In the genomic region with DNA sequence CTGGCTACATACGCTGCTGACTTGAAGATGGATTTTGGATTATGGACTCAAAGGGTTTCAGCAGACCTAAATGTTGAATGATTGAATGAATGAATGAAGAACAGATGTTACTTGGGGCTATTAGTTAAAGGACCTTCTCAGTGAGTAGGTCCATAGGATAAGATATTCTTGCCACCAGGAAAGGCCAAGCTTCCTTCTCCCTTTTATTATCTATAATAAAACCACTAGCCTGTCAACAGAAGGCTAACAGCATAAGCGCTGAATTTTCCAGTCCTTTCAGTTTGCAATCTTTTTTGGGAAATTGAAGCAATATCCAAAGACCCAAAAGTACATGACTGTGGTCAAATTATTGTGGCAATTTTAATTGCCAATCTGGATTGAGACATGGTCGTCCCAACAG, we compare ENCODE assay signal across 35 cellular contexts.
"Had no signal": no experiment of that assay in that cellular context is flagged by ENCODE, and none has a peak within 500 bp of the region (broad histone marks: within the 10 kb centered on the region; RNA-seq: fewer than 3 reads in every experiment).

No MANE protein-coding gene starts in this region.

- H3K27ac Mint-ChIP-seq: activated B cell treated with CpG ODN at 0.5 μM for 24 hours; activated CD8-positive, alpha-beta T cell treated with anti-CD3 and anti-CD28 coated beads for 36 hours; activated naive CD8-positive, alpha-beta T cell; activated T-helper 17 cell treated with anti-CD3 and anti-CD28 coated beads, Interleukin-2, amount 50 U/mL, for 72 hours; dendritic cell treated with granulocyte-macrophage colony-stimulating factor and Interleukin-4, amounts not matched to agents 40 ng/mL and 50 ng/mL, for 4 days; endodermal cell; T-helper 17 cell; T-helper 2 cell treated with Interferon-gamma antibody and Interleukin-4, amounts not matched to agents 5 μg/mL and 100 μg/mL, for 36 hours had no signal

- FAIRE-seq: astrocyte, bronchial epithelial cell had no signal

- DNase-seq: activated B cell treated with CpG ODN at 0.5 μM for 24 hours; activated CD4-positive, alpha-beta T cell treated with anti-CD3 and anti-CD28 coated beads for 48 hours; activated CD4-positive, alpha-beta T cell treated with anti-CD3 and anti-CD28 coated beads, Interleukin-2, amount 50 U/mL, for 1 hour; activated CD4-positive, alpha-beta T cell treated with anti-CD3 and anti-CD28 coated beads, Interleukin-2, amount 50 U/mL, for 48 hours; activated CD8-positive, alpha-beta memory T cell treated with anti-CD3 and anti-CD28 coated beads for 24 hours; activated CD8-positive, alpha-beta T cell treated with anti-CD3 and anti-CD28 coated beads for 36 hours; activated effector memory CD4-positive, alpha-beta T cell treated with Interleukin-2 at 50 U/mL for 16 hours; activated gamma-delta T cell treated with Interleukin-2 at 50 U/mL for 16 hours; activated naive CD4-positive, alpha-beta T cell treated with anti-CD3 and anti-CD28 coated beads, Interleukin-2, amount 50 U/mL, for 16 hours; activated naive CD4-positive, alpha-beta T cell treated with Interleukin-2 at 50 U/mL for 16 hours; activated T-cell treated with anti-CD3 and anti-CD28 coated beads, Interleukin-2, amount 50 U/mL, for 4 hours; amniotic stem cell; anterior cingulate cortex; brain microvascular endothelial cell; dorsolateral prefrontal cortex; effector memory CD4-positive, alpha-beta T cell; endodermal cell; erythroblast; foreskin keratinocyte; gastrocnemius medialis; glutamatergic neuron; heart left ventricle; T-helper 17 cell; T1000; WERI-Rb-1 had no signal

- H3K27me3 ChIP-seq: brain microvascular endothelial cell, gastrocnemius medialis had no signal

- H3K4me1 Mint-ChIP-seq: activated B cell treated with CpG ODN at 0.5 μM for 24 hours had no signal

- H3K4me1 ChIP-seq: esophagus muscularis mucosa, foreskin keratinocyte, gastrocnemius medialis, heart left ventricle had no signal

- H3K4me3 ChIP-seq: coronary artery, dorsolateral prefrontal cortex, esophagus muscularis mucosa, gastrocnemius medialis, heart left ventricle had no signal

- H3K4me3 Mint-ChIP-seq: activated B cell treated with CpG ODN at 0.5 μM for 24 hours; activated CD8-positive, alpha-beta T cell treated with anti-CD3 and anti-CD28 coated beads for 36 hours; activated naive CD8-positive, alpha-beta T cell; activated T-cell treated with anti-CD3 and anti-CD28 coated beads, Interleukin-2, amount 50 U/mL, for 4 hours; activated T-helper 17 cell treated with anti-CD3 and anti-CD28 coated beads, Interleukin-2, amount 50 U/mL, for 72 hours; central memory CD8-positive, alpha-beta T cell; dendritic cell treated with granulocyte-macrophage colony-stimulating factor and Interleukin-4, amounts not matched to agents 40 ng/mL and 50 ng/mL, for 4 days; endodermal cell; T-helper 17 cell; T-helper 2 cell treated with Interferon-gamma antibody and Interleukin-4, amounts not matched to agents 5 μg/mL and 100 μg/mL, for 36 hours had no signal

- H3K36me3 ChIP-seq: brain microvascular endothelial cell, esophagus muscularis mucosa, gastrocnemius medialis, heart left ventricle, WERI-Rb-1 had no signal

- H3K9me3 ChIP-seq: esophagus muscularis mucosa, gastrocnemius medialis, heart left ventricle had no signal

- H3K27me3 Mint-ChIP-seq: dendritic cell treated with granulocyte-macrophage colony-stimulating factor and Interleukin-4, amounts not matched to agents 40 ng/mL and 50 ng/mL, for 4 days had no signal

- H3K9me3 Mint-ChIP-seq: activated B cell treated with CpG ODN at 0.5 μM for 24 hours; activated CD8-positive, alpha-beta T cell treated with anti-CD3 and anti-CD28 coated beads for 36 hours; activated T-cell treated with anti-CD3 and anti-CD28 coated beads, Interleukin-2, amount 50 U/mL, for 4 hours; activated T-helper 17 cell treated with anti-CD3 and anti-CD28 coated beads, Interleukin-2, amount 50 U/mL, for 72 hours; central memory CD8-positive, alpha-beta T cell; dendritic cell treated with granulocyte-macrophage colony-stimulating factor and Interleukin-4, amounts not matched to agents 40 ng/mL and 50 ng/mL, for 4 days; endodermal cell; T-helper 2 cell treated with Interferon-gamma antibody and Interleukin-4, amounts not matched to agents 5 μg/mL and 100 μg/mL, for 36 hours had no signal

- ATAC-seq: activated CD4-positive, CD25-positive, alpha-beta regulatory T cell treated with anti-CD3 and anti-CD28 coated beads, Interleukin-2, amount 50 U/mL, for 24 hours; activated CD8-positive, alpha-beta T cell treated with anti-CD3 and anti-CD28 coated beads for 36 hours; activated T-cell treated with anti-CD3 and anti-CD28 coated beads, Interleukin-2, amount 50 U/mL, for 4 hours; activated T-helper 17 cell treated with anti-CD3 and anti-CD28 coated beads, Interleukin-2, amount 50 U/mL, for 72 hours; foreskin keratinocyte; gastrocnemius medialis; heart left ventricle; T-helper 17 cell had no signal

- H3K36me3 Mint-ChIP-seq: activated naive CD8-positive, alpha-beta T cell had no signal

- H3K27ac ChIP-seq: brain microvascular endothelial cell, coronary artery, dorsolateral prefrontal cortex, esophagus muscularis mucosa, foreskin keratinocyte, gastrocnemius medialis, heart left ventricle, WERI-Rb-1 had no signal
